14 cellular contexts compared by ENCODE assay signal in the genomic region with DNA sequence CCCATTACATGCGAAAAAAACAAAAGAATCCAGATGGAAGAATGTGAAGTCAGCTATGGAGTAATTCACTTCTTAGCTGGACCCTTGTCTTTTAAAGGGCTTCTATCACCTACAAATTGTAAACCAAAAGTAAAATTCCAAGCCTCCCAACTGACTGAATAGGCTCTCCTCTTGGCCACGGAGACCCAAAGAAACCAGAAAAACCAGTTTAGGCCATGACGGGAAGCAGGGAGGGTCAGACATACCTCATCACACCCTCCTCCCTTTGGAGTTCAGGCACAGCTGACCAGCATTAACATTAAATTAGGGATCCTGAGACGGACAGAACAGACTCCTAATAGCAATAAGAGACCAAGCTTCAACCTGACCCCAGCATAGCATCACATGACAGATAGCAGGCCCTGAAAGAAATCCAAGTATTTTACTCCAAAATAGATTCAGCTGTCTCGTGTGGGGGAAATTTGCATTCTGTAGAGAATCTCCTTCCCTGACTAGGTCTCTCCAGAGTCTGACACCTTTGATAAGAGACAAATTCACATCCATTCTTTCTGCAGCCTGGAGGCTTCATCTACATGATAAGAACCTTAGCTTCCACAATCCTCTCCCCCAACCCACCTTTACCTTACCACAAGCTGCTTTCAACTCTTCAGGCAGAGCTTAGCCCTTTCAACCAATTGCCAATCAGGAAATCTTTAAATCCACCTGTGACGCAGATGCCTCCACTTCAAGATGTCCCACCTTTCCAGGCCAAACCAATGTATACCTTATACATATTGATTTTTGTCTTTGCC.
DNase-seq lines count a peak whose midpoint lies in the region; ATAC-seq and TF ChIP-seq lines count a peak whose summit lies in the region.
"Had no signal": no experiment of that assay in that cellular context is flagged by ENCODE, and none has a peak within 500 bp of the region (broad histone marks: within the 10 kb centered on the region; RNA-seq: fewer than 3 reads in every experiment).

No MANE protein-coding gene starts in this region.

- H3K27ac ChIP-seq in C4-2B, result peak overlapping the region; percentile 16; the same call in 1 of the 2 replicates
- peak overlapping the region; percentile 5 for H3K27ac ChIP-seq in cingulate gyrus (ENCODE audit: low read depth, low read length)
- H3K27ac ChIP-seq: GM23248 had no signal

- intact Hi-C loops in mucosa of descending colon (cut with DNase I, micrococcal nuclease), result no loop called here

- DNase-seq in NCI-H2029 (lab: John Stamatoyannopoulos, UW), result peak; percentile 56
- peak in 1 of 3 donors; percentile 84 for DNase-seq in mucosa of descending colon
- no peak for DNase-seq in KG1 (lab: John Stamatoyannopoulos, UW)
- no peak for DNase-seq in NOMO-1 (lab: John Stamatoyannopoulos, UW; ENCODE audit: unreplicated experiment in 2 of 2)
- DNase-seq: activated effector memory CD4-positive, alpha-beta T cell treated with anti-CD3 and anti-CD28 coated beads, Interleukin-2, amount 50 U/mL, for 16 hours; dermis blood vessel endothelial cell; GDM1; GM23248; NCI-H1092; RPMI8226 had no signal

- H3K9me3 ChIP-seq in mucosa of descending colon, result no peaks in the 10 kb centered on the region

- no peak overlapping the region for H3K4me3 ChIP-seq in mucosa of descending colon
- H3K4me3 ChIP-seq: GM23248 had no signal

- TF ChIP-seq CTCF in C4-2B (conservative IDR thresholded peaks at IDR 0.05) (no peak), mucosa of descending colon (IDR thresholded peaks at IDR 0.05) (no peak)

- H3K4me1 ChIP-seq in mucosa of descending colon (ENCODE audit: low read depth), result peaks cover 9% of the 10 kb centered on the region

- H3K36me3 ChIP-seq in mucosa of descending colon (ENCODE audit: low read depth), result no peaks in the 10 kb centered on the region

- ATAC-seq in mucosa of descending colon (peak; percentile 95), HG02885 (IDR thresholded peaks at IDR 0.05; ENCODE audit: poor library complexity, unreplicated experiment) (no peak), GM18907 (IDR thresholded peaks at IDR 0.05; ENCODE audit: unreplicated experiment) (no peak)
